2 cellular contexts compared by ENCODE assay signal in genomic region chr2:230723363-230723762, GRCh38.
A peak's percentile ranks its signal among the peaks of the same experiment; 100 is the strongest.
TF ChIP-seq lines count a peak whose summit lies in the region.

No MANE protein-coding gene starts in this region.

TF ChIP-seq in IMR-90, 13 proteins besides CTCF, POLR2A, EP300 and RAD21:
- TF ChIP-seq SMC3 (IDR thresholded peaks at IDR 0.05; ENCODE audit: low read depth, low read length) (no peak), CHD1 (IDR thresholded peaks at IDR 0.05; ENCODE audit: low read depth, low read length) (no peak), CEBPB (IDR thresholded peaks at IDR 0.05; ENCODE audit: low read depth, low read length) (peak; percentile 20; the same call in 1 of the 2 replicates)

TF ChIP-seq in WTC11, 78 proteins besides CTCF, POLR2A, EP300 and RAD21:
- TF ChIP-seq ZNF512 (CRISPR knock-in tag; IDR thresholded peaks at IDR 0.05; ENCODE audit: borderline replicate concordance): no peak
- TF ChIP-seq JUN (CRISPR knock-in tag; IDR thresholded peaks at IDR 0.05): no peak
- no peak for TF ChIP-seq IRF2 (CRISPR knock-in tag; IDR thresholded peaks at IDR 0.05; ENCODE audit: borderline replicate concordance, low read depth)
- no peak for TF ChIP-seq ZNF416 (CRISPR knock-in tag; IDR thresholded peaks at IDR 0.05)
- no peak for TF ChIP-seq ZNF317 (CRISPR knock-in tag; IDR thresholded peaks at IDR 0.05; ENCODE audit: borderline replicate concordance, low read depth)
